ENCODE assay signal across 8 cellular contexts in the genomic region with DNA sequence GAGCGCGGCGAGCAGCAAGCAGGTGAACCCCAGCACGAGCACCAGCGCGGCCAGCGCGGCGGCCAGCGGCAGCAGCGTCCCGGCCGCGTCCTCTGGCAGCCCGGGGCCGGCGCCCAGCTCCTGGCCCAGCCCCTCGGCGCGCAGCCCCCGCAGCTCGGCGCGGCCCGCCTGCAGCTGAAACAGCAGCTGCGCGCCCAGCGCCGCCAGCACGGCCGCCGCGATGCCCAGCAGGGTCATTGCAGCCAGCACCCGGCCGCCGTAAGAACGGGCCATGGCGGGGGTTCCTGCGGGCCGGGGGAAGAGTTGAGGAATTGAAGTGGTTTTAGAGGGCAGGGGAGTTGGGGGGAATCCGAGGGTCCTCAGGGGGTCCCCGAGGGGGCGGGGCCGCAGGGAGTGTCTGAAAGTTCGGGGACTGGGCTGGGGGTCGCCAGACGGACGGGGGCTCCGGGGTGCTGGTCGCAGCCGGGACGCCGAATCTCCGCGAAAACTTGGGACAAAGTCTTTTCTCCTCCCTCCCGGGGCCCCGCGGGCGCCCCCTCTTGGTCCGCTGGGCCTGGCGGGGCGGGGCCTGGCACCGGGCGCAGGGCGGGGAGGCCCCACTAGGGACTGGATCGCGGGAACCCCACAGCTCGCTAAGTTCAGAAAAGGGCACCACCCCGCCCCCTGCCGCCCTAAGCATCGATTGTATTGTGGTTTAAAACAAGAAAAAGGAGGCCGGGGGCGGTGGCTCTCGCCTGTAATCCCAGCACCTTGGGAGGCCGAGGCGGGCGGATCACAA. TPM values are rescaled to one million over a fixed set of nuclear protein-coding genes. Genes with fewer than 3 reads are reported as not detected.
DNase-seq lines count a peak whose midpoint lies in the region; TF ChIP-seq lines count a peak whose summit lies in the region.

Gene TMEM221 (minus strand): TSS at position 479 of the 778 bp plus-strand sequence. CDS start 206 bp downstream, at position 273.

- DNase-seq in HuH-7.5 (ENCODE audit: low spot score) (peak; percentile 80), dermis blood vessel endothelial cell (peak; percentile 48), NCI-H510A (lab: John Stamatoyannopoulos, UW) (no peak), SHP77 treated with DMSO at 0.1 percent for 48 hours (lab: John Stamatoyannopoulos, UW) (no peak)
- peak; percentile 48 for DNase-seq in activated CD4-positive, alpha-beta T cell treated with anti-CD3 and anti-CD28 coated beads for 1 hour

- 2 to 4% methylated on average over 54 to 56 of the region's 77 CpGs for WGBS in mesodermal cell (ENCODE audit: insufficient coverage in 2 of 2), 2 experiments

- H3K9ac ChIP-seq in subcutaneous abdominal adipose tissue (ENCODE audit: low read length in 5 of 5): peak within 1 kb of the TSS in 3 of 5 donors; percentile 16 to 30 (median 20)

- H3K4me1 ChIP-seq in mesodermal cell (ENCODE audit: control insufficient read depth, insufficient read depth, low read length, poor library complexity, severe bottlenecking): no peaks in the 10 kb centered on the region
- H3K4me1 ChIP-seq in subcutaneous abdominal adipose tissue (ENCODE audit: control insufficient read depth in 5 of 5, insufficient read depth in 5 of 5, low read length in 5 of 5): peaks cover 0 to 14% (median 4%) of the 10 kb centered on the region in 5 donors

- H3K36me3 ChIP-seq in mesodermal cell (ENCODE audit: control insufficient read depth, insufficient read depth, low read length): no peaks in the 10 kb centered on the region
- H3K36me3 ChIP-seq in subcutaneous abdominal adipose tissue (ENCODE audit: control insufficient read depth in 5 of 5, insufficient read depth in 5 of 5, low read length in 5 of 5): no peaks in the 10 kb centered on the region

- no peaks in the 10 kb centered on the region for H3K27me3 ChIP-seq in subcutaneous abdominal adipose tissue (ENCODE audit: control insufficient read depth in 5 of 5, insufficient read depth in 4 of 5, low read length in 5 of 5)

- peak; percentile 37 for TF ChIP-seq CTCF in C4-2B (conservative IDR thresholded peaks at IDR 0.05)

- peak within 1 kb of the TSS; percentile 42 for H3K4me3 ChIP-seq in mesodermal cell (ENCODE audit: extremely low read depth, insufficient read depth, low read length, poor library complexity, severe bottlenecking)
- H3K4me3 ChIP-seq in subcutaneous abdominal adipose tissue (ENCODE audit: low read depth in 1 of 5, low read length in 5 of 5): peak within 1 kb of the TSS in 4 of 5 donors; percentile 12 to 59 (median 32)

- H3K9me3 ChIP-seq in mesodermal cell (ENCODE audit: control insufficient read depth, low read length): no peaks in the 10 kb centered on the region
- H3K9me3 ChIP-seq in subcutaneous abdominal adipose tissue (ENCODE audit: control insufficient read depth in 5 of 5, low read length in 5 of 5): no peaks in the 10 kb centered on the region

- H3K27ac ChIP-seq in C4-2B (no peak within 1 kb of the TSS), mesodermal cell (ENCODE audit: low read depth, low read length, severe bottlenecking) (no peak within 1 kb of the TSS), subcutaneous abdominal adipose tissue (ENCODE audit: low read depth, low read length) (no peak within 1 kb of the TSS)

RNA-seq across cellular contexts. Expression of gene TMEM221, which starts in this region (rescaled TPM):
- not detected in 2 replicates for total RNA-seq in dermis blood vessel endothelial cell
- polyA plus RNA-seq in mesodermal cell (2013, experiment 1 of 2): 1.7 TPM
- polyA plus RNA-seq in mesodermal cell (2013, experiment 2 of 2): 2.0 TPM

Comparison
In these comparisons a context has a peak if more than half of its experiments do, and no peak if none do; other contexts are left out.
1. Peak in DNase-seq in dermis blood vessel endothelial cell; RNA of the gene not detected or under 1 TPM.
2. DNase-seq: peak in HuH-7.5 (single experiment) and activated CD4-positive, alpha-beta T cell treated with anti-CD3 and anti-CD28 coated beads for 1 hour (single experiment); none in NCI-H510A (single experiment) and SHP77 treated with DMSO at 0.1 percent for 48 hours (single experiment).